ENCODE assay signal across 9 cellular contexts in the genomic region with DNA sequence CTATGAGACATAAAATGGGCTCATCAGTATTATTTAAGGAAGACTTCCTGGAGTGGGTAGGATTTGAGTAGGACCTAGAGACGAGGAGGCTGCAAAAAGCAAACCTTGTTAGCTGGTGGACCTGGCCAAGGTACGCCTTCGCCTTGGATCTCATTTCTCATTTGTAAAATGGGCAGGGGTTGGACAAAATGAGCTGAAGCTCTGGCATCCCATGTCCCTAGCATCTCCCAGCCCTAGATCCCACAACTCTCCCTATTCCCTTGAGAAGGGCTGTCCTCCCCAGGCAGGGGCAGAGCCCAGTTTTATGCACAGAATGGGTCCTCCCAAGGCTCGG. TPM values are rescaled to one million over a fixed set of nuclear protein-coding genes. Genes with fewer than 3 reads are reported as not detected.
DNase-seq lines count a peak whose midpoint lies in the region; ATAC-seq and TF ChIP-seq lines count a peak whose summit lies in the region.
"Had no signal": no experiment of that assay in that cellular context is flagged by ENCODE, and none has a peak within 500 bp of the region (broad histone marks: within the 10 kb centered on the region; RNA-seq: fewer than 3 reads in every experiment).

No MANE protein-coding gene starts in this region.

- H3K4me3 ChIP-seq in CD8-positive, alpha-beta T cell (ENCODE audit: low read depth, low read length): peak overlapping the region; percentile 65
- peak overlapping the region; percentile 63 for H3K4me3 ChIP-seq in NT2/D1 (ENCODE audit: insufficient read length, low read depth)
- peak overlapping the region; percentile 42 for H3K4me3 ChIP-seq in effector memory CD4-positive, alpha-beta T cell (ENCODE audit: insufficient read depth, low read depth, low read length, poor library complexity, severe bottlenecking)

- no peak for TF ChIP-seq CTCF in CD8-positive, alpha-beta T cell (IDR thresholded peaks at IDR 0.05)
- TF ChIP-seq CTCF in osteocyte (IDR thresholded peaks at IDR 0.05): no peak

- H3K4me3 Mint-ChIP-seq in CD8-positive, alpha-beta T cell: peak overlapping the region; percentile 81
- peak overlapping the region; percentile 76 for H3K4me3 Mint-ChIP-seq in osteocyte (ENCODE audit: unreplicated experiment)

- peaks cover 5% of the 10 kb centered on the region for H3K36me3 Mint-ChIP-seq in CD8-positive, alpha-beta T cell
- H3K36me3 Mint-ChIP-seq in osteocyte (ENCODE audit: unreplicated experiment): no peaks in the 10 kb centered on the region

- no peaks in the 10 kb centered on the region for H3K9me3 Mint-ChIP-seq in CD8-positive, alpha-beta T cell
- H3K9me3 Mint-ChIP-seq in osteocyte (ENCODE audit: unreplicated experiment): no peaks in the 10 kb centered on the region

- peaks cover 19% of the 10 kb centered on the region for H3K4me1 Mint-ChIP-seq in CD8-positive, alpha-beta T cell (ENCODE audit: low read depth)
- H3K4me1 Mint-ChIP-seq in osteocyte (ENCODE audit: unreplicated experiment): peaks cover 16% of the 10 kb centered on the region

- H3K27me3 ChIP-seq in CD8-positive, alpha-beta T cell (ENCODE audit: insufficient read depth, low read length): no peaks in the 10 kb centered on the region
- H3K27me3 ChIP-seq in NT2/D1 (ENCODE audit: insufficient read depth, insufficient read length): peaks cover 20% of the 10 kb centered on the region
- H3K27me3 ChIP-seq in effector memory CD4-positive, alpha-beta T cell (replicated peaks; ENCODE audit: control insufficient read depth, insufficient read depth, low read length, poor library complexity, severe bottlenecking): no peaks in the 10 kb centered on the region

- POLR2A ChIA-PET in CD8-positive, alpha-beta T cell (lab: Charles Lee): no interaction called here

- peak overlapping the region; percentile 25 for H3K27ac Mint-ChIP-seq in CD8-positive, alpha-beta T cell
- no peak overlapping the region for H3K27ac Mint-ChIP-seq in osteocyte (ENCODE audit: unreplicated experiment)

- CTCF ChIA-PET in CD8-positive, alpha-beta T cell (lab: Charles Lee): interaction anchor here (0.6 to 6.4 kb wide), 10 partner anchors 16 to 412 kb away, joined by 3 to 48 read pairs (median 4); no protein-coding TSS in a partner anchor

- no peaks in the 10 kb centered on the region for H3K36me3 ChIP-seq in CD8-positive, alpha-beta T cell (ENCODE audit: insufficient read depth, low read length)
- H3K36me3 ChIP-seq in NT2/D1 (ENCODE audit: insufficient read depth, insufficient read length, low read length): peaks cover 17% of the 10 kb centered on the region
- H3K36me3 ChIP-seq in effector memory CD4-positive, alpha-beta T cell (ENCODE audit: control insufficient read depth, insufficient read depth, low read length): no peaks in the 10 kb centered on the region

- H3K4me1 ChIP-seq in CD8-positive, alpha-beta T cell (ENCODE audit: insufficient read depth, low read length): peaks cover 20% of the 10 kb centered on the region
- peaks cover 22% of the 10 kb centered on the region for H3K4me1 ChIP-seq in NT2/D1 (ENCODE audit: insufficient read depth, insufficient read length)
- H3K4me1 ChIP-seq in effector memory CD4-positive, alpha-beta T cell (ENCODE audit: control insufficient read depth, insufficient read depth, low read length, poor library complexity, severe bottlenecking): peaks cover 20% of the 10 kb centered on the region

- no peak for ATAC-seq in CD8-positive, alpha-beta T cell
- no peak for ATAC-seq in GM18498 (IDR thresholded peaks at IDR 0.05; ENCODE audit: unreplicated experiment)

- H3K9ac ChIP-seq in NT2/D1 (ENCODE audit: insufficient read length, low read depth): peak overlapping the region; percentile 90

- intact Hi-C loops in CD8-positive, alpha-beta T cell (cut with DNase I, micrococcal nuclease): loop anchor here (1.0 to 10.0 kb wide), 8 partner anchors 38 to 411 kb away; a partner anchor contains a TSS

- H3K27ac ChIP-seq in CD8-positive, alpha-beta T cell (ENCODE audit: low read depth, low read length): no peak overlapping the region
- H3K27ac ChIP-seq in effector memory CD4-positive, alpha-beta T cell (ENCODE audit: insufficient read depth, low read length, poor library complexity, severe bottlenecking): no peak overlapping the region

- peaks cover 6% of the 10 kb centered on the region for H3K27me3 Mint-ChIP-seq in CD8-positive, alpha-beta T cell (ENCODE audit: low read depth)
- H3K27me3 Mint-ChIP-seq in osteocyte (ENCODE audit: unreplicated experiment): no peaks in the 10 kb centered on the region

- no peak for DNase-seq in CD8-positive, alpha-beta T cell
- no peak for DNase-seq in NT2/D1 (ENCODE audit: low read depth, low spot score)
- no peak for DNase-seq in effector memory CD4-positive, alpha-beta T cell
- DNase-seq in osteocyte (ENCODE audit: extremely low spot score, unreplicated experiment): no peak
- no peak for DNase-seq in hepatic stellate cell (ENCODE audit: low spot score)
- no peak for DNase-seq in DMS114 treated with DMSO at 0.1 percent for 48 hours (lab: John Stamatoyannopoulos, UW; ENCODE audit: unreplicated experiment)
- DNase-seq in central memory CD4-positive, alpha-beta T cell: no peak

- no peaks in the 10 kb centered on the region for H3K9me3 ChIP-seq in CD8-positive, alpha-beta T cell (ENCODE audit: low read length)
- H3K9me3 ChIP-seq in NT2/D1 (ENCODE audit: insufficient read depth, low read length): no peaks in the 10 kb centered on the region
- H3K9me3 ChIP-seq in effector memory CD4-positive, alpha-beta T cell (ENCODE audit: control insufficient read depth, low read length): no peaks in the 10 kb centered on the region

RNA-seq across cellular contexts. Expression of a gene that starts 0.3 kb away (rescaled TPM):
- 10 to 100 TPM; 33.0 to 37.2 TPM for total RNA-seq in CD8-positive, alpha-beta T cell
- total RNA-seq in osteocyte: 55.0 and 58.1 TPM in 2 replicates

RNA-seq across cellular contexts. Expression of a gene that starts 13.8 kb away (rescaled TPM):
- under 1 TPM in 1 of 2 experiments, not detected in 1; 0.03 TPM for total RNA-seq in CD8-positive, alpha-beta T cell
- 0.10 and 0.11 TPM in 2 replicates for total RNA-seq in osteocyte
- total RNA-seq: pulmonary artery endothelial cell had no signal

RNA-seq across cellular contexts. Expression of a gene that starts 14.1 kb away (rescaled TPM):
- not detected for total RNA-seq in CD8-positive, alpha-beta T cell
- not detected in 2 replicates for total RNA-seq in osteocyte

RNA-seq across cellular contexts. Expression of a gene that starts 38.4 kb away (rescaled TPM):
- 1 to 10 TPM; 3.4 to 3.5 TPM for total RNA-seq in CD8-positive, alpha-beta T cell
- 0.46 and 0.81 TPM in 2 replicates for total RNA-seq in osteocyte
